16 cellular contexts compared by ENCODE assay signal in the genomic region with DNA sequence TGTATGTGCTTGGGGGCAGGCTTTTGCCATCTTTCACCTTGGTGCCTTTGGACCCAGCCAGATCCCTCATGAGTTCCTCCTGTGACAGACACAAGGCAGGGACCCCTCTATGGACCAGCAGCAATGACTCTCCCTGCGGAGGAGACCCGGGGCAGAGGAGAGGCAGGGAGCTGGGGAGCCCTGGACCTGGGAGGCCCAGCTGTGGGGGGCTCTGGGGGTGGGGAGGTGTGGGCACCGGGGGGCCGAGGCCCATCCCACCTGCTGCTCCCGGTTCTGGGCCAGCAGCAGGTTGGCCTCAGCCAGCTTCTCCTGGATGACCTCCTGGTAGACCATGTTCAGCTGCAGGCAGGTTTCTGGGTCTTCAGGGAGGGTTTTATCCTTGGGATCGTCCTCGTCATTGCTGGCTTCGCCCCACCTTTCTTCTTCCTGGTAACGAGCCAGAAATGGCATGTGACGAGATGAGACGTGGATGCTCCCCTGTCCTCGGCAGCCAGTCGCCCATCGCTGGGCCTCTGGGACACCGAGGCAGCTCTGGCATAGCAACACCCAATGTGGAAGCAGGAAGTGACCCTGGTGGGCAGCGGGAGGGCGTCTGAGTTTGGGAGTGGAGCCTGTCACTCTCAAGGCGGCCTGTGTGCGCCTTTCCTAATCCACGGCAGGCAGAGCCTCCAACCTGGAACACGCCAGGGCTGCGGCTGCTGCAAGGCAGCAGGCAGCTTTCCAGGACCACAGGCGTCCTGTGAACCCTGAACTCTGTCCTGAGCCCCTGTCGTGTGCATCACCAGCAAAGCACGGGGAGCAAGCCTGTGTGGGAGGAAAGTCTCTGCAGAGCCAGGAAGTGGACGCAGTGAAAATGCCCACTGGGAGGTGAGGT. TPM values are rescaled to one million over a fixed set of nuclear protein-coding genes. Genes with fewer than 3 reads are reported as not detected.
DNase-seq lines count a peak whose midpoint lies in the region; ATAC-seq, FAIRE-seq and TF ChIP-seq lines count a peak whose summit lies in the region.
"Had no signal": no experiment of that assay in that cellular context is flagged by ENCODE, and none has a peak within 500 bp of the region (broad histone marks: within the 10 kb centered on the region; RNA-seq: fewer than 3 reads in every experiment).

No MANE protein-coding gene starts in this region.

- WGBS in HepG2 (ENCODE audit: low lambda C conversion rate): 90% methylated on average over 21 of the region's 26 CpGs

- H2AFZ ChIP-seq in HepG2 (ENCODE audit: low read length) (no peak overlapping the region), neural progenitor cell (replicated peaks) (no peak overlapping the region)

- no peaks in the 10 kb centered on the region for H3K27me3 Mint-ChIP-seq in neural progenitor cell (ENCODE audit: insufficient read depth, low read depth)
- H3K27me3 Mint-ChIP-seq in activated CD4-positive, alpha-beta T cell treated with anti-CD3 and anti-CD28 coated beads for 36 hours: no peaks in the 10 kb centered on the region
- H3K27me3 Mint-ChIP-seq: CD4-positive, alpha-beta T cell had no signal

- H3K4me1 ChIP-seq in adipocyte (ENCODE audit: control insufficient read depth, insufficient read depth, low read length) (peaks cover 50% of the 10 kb centered on the region), HepG2 (ENCODE audit: insufficient read depth, low read length) (peaks cover 16% of the 10 kb centered on the region), neural progenitor cell (no peaks in the 10 kb centered on the region)

- H3K36me3 Mint-ChIP-seq in neural progenitor cell: peaks cover 11% of the 10 kb centered on the region
- peaks cover 41% of the 10 kb centered on the region for H3K36me3 Mint-ChIP-seq in activated CD4-positive, alpha-beta T cell treated with anti-CD3 and anti-CD28 coated beads for 36 hours (ENCODE audit: low read depth)

- POLR2A ChIA-PET in HepG2 (lab: Yijun Ruan, JAX): no interaction called here
- POLR2A ChIA-PET in activated CD4-positive, alpha-beta T cell treated with anti-CD3 and anti-CD28 coated beads for 36 hours (lab: Charles Lee): no interaction called here

- H3K9me3 ChIP-seq in adipocyte (ENCODE audit: control insufficient read depth, low read length) (no peaks in the 10 kb centered on the region), HepG2 (ENCODE audit: low read length) (no peaks in the 10 kb centered on the region), neural progenitor cell (ENCODE audit: low read depth) (no peaks in the 10 kb centered on the region)
- H3K9me3 ChIP-seq: BLaER1 treated with 17β-estradiol and CSF1 and Interleukin-3, amounts not matched to agents 10 nM and 100 nM had no signal

- no peak for DNase-seq in GM12891 (ENCODE audit: insufficient read length, low spot score)
- DNase-seq in adipocyte (ENCODE audit: low read depth): no peak
- DNase-seq in HepG2 (ENCODE audit: low spot score): no peak
- DNase-seq in neural progenitor cell (ENCODE audit: low spot score): no peak
- no peak for DNase-seq in activated CD4-positive, alpha-beta T cell treated with anti-CD3 and anti-CD28 coated beads for 36 hours
- DNase-seq in iPS-NIHi11 (ENCODE audit: low spot score): no peak
- DNase-seq in NCI-H345 treated with DMSO at 0.1 percent for 48 hours (lab: John Stamatoyannopoulos, UW; ENCODE audit: unreplicated experiment): no peak
- DNase-seq in middle frontal gyrus (ENCODE audit: extremely low spot score, low spot score): no peak
- DNase-seq: ACHN; Calu3; CD4-positive, alpha-beta T cell; DMS 273 treated with DMSO at 0.1 percent for 48 hours; GOT3; H9 had no signal

- in situ Hi-C loops in HepG2 (cut with HindIII; ENCODE audit: extremely low pct_ligation_motif_present, low pct_unique_long_range_greater_than_20kb): no loop called here

- H3K4me2 ChIP-seq in HepG2 (ENCODE audit: low read depth, low read length) (no peak overlapping the region), neural progenitor cell (no peak overlapping the region)
- H3K4me2 ChIP-seq: BLaER1 treated with 17β-estradiol and CSF1 and Interleukin-3, amounts not matched to agents 10 nM and 100 nM had no signal

- H4K20me1 ChIP-seq in HepG2 (ENCODE audit: insufficient read depth, low read length) (0 out of 2 replicates have a peak, but pooled peaks cover 2% of the 10 kb centered on the region), neural progenitor cell (ENCODE audit: low read depth) (peaks cover 20% of the 10 kb centered on the region)

- no peak overlapping the region for H3K27ac Mint-ChIP-seq in neural progenitor cell
- H3K27ac Mint-ChIP-seq in activated CD4-positive, alpha-beta T cell treated with anti-CD3 and anti-CD28 coated beads for 36 hours: no peak overlapping the region
- H3K27ac Mint-ChIP-seq: H9 had no signal

- H3K4me3 ChIP-seq in adipocyte (ENCODE audit: low read length) (no peak overlapping the region), HepG2 (replicated peaks in 1 of 3; ENCODE audit: insufficient read depth in 1 of 3, low read depth in 2 of 3, low read length in 3 of 3) (no peak overlapping the region), neural progenitor cell (no peak overlapping the region)
- H3K4me3 ChIP-seq: BLaER1 treated with 17β-estradiol and CSF1 and Interleukin-3, amounts not matched to agents 10 nM and 100 nM had no signal

- H3K9ac ChIP-seq in adipocyte (ENCODE audit: low read length): peak overlapping the region; percentile 57
- no peak overlapping the region for H3K9ac ChIP-seq in HepG2 (ENCODE audit: insufficient read depth, low read depth, low read length)
- H3K9ac ChIP-seq in neural progenitor cell: no peak overlapping the region

- H3K4me3 Mint-ChIP-seq in neural progenitor cell: peak overlapping the region; percentile 43
- H3K4me3 Mint-ChIP-seq in activated CD4-positive, alpha-beta T cell treated with anti-CD3 and anti-CD28 coated beads for 36 hours: no peak overlapping the region
- H3K4me3 Mint-ChIP-seq: H9 had no signal

- TF ChIP-seq EP300 in HepG2 (IDR thresholded peaks at IDR 0.05; ENCODE audit: low read depth in 2 of 2, low read length in 2 of 2) (no peak), HepG2 (CRISPR knock-in tag; IDR thresholded peaks at IDR 0.05; ENCODE audit: borderline replicate concordance) (no peak)

- intact Hi-C loops in HepG2 (cut with micrococcal nuclease; ENCODE audit: unreplicated experiment): no loop called here
- intact Hi-C loops in activated CD4-positive, alpha-beta T cell treated with anti-CD3 and anti-CD28 coated beads for 36 hours (cut with DNase I, micrococcal nuclease): no loop called here

- FAIRE-seq in GM12891 (lab: Jason Lieb, UNC) (no peak), HepG2 (lab: Jason Lieb, UNC) (no peak)
- FAIRE-seq: GM12892 had no signal

- no peak for TF ChIP-seq RAD21 in HepG2 (CRISPR knock-in tag; IDR thresholded peaks at IDR 0.05)

- no TSS peak for BruUV-seq in HepG2 (replicated peaks; lab: Mats Ljungman, UMichigan)

- no peak for TF ChIP-seq CTCF in HepG2 (CRISPR knock-in tag; IDR thresholded peaks at IDR 0.05)
- TF ChIP-seq CTCF in neural progenitor cell (IDR thresholded peaks at IDR 0.05): no peak

- no peak for TF ChIP-seq POLR2A in GM12891 (IDR thresholded peaks at IDR 0.05; ENCODE audit: low read depth, low read length)
- no peak for TF ChIP-seq POLR2A in HepG2 (IDR thresholded peaks at IDR 0.05; ENCODE audit: insufficient read depth in 1 of 2, low read depth in 2 of 2, low read length in 2 of 2)

- H3K36me3 ChIP-seq in adipocyte (ENCODE audit: control insufficient read depth, insufficient read depth, low read length, severe bottlenecking) (peaks cover 36% of the 10 kb centered on the region), HepG2 (replicated peaks in 1 of 2; ENCODE audit: control insufficient read depth in 1 of 2, insufficient read depth in 2 of 2, low read length in 2 of 2) (peaks cover 25 to 57% of the 10 kb centered on the region in 2 experiments; a peak in 4 of 5 replicates), neural progenitor cell (no peaks in the 10 kb centered on the region)

- no peak for ATAC-seq in HepG2
- ATAC-seq in activated CD4-positive, alpha-beta T cell treated with anti-CD3 and anti-CD28 coated beads for 36 hours: no peak

- H3K27me3 ChIP-seq in adipocyte (replicated peaks; ENCODE audit: control insufficient read depth, insufficient read depth, low read length) (no peaks in the 10 kb centered on the region), HepG2 (ENCODE audit: control insufficient read depth in 1 of 2, insufficient read depth in 2 of 2, low read length in 2 of 2) (no peaks in the 10 kb centered on the region), neural progenitor cell (no peaks in the 10 kb centered on the region)
- H3K27me3 ChIP-seq: BLaER1 treated with 17β-estradiol and CSF1 and Interleukin-3, amounts not matched to agents 10 nM and 100 nM had no signal

- peaks cover 5% of the 10 kb centered on the region for H3F3A ChIP-seq in neural progenitor cell (ENCODE audit: low read depth)

- CTCF ChIA-PET in HepG2 (lab: Yijun Ruan, JAX; ENCODE audit: low intra/inter-chr PET ratio, low total read pairs): no interaction called here
- CTCF ChIA-PET in activated CD4-positive, alpha-beta T cell treated with anti-CD3 and anti-CD28 coated beads for 36 hours (lab: Charles Lee): interaction anchor here (0.6 kb wide), 1 partner anchor 34 kb away, joined by 3 read pairs; no protein-coding TSS in a partner anchor

- H3K79me2 ChIP-seq in HepG2 (ENCODE audit: insufficient read depth, low read length) (peaks cover 21% of the 10 kb centered on the region), neural progenitor cell (ENCODE audit: low read depth) (peaks cover 24% of the 10 kb centered on the region)

- H3K27ac ChIP-seq in HepG2 (ENCODE audit: extremely low read length, insufficient read depth, low read length) (no peak overlapping the region), neural progenitor cell (no peak overlapping the region)
- H3K27ac ChIP-seq: BLaER1 treated with 17β-estradiol and CSF1 and Interleukin-3, amounts not matched to agents 10 nM and 100 nM had no signal

- H3K4me1 Mint-ChIP-seq in neural progenitor cell: peaks cover 12% of the 10 kb centered on the region
- peaks cover 16% of the 10 kb centered on the region for H3K4me1 Mint-ChIP-seq in activated CD4-positive, alpha-beta T cell treated with anti-CD3 and anti-CD28 coated beads for 36 hours

- H3K9me3 Mint-ChIP-seq in neural progenitor cell: no peaks in the 10 kb centered on the region
- no peaks in the 10 kb centered on the region for H3K9me3 Mint-ChIP-seq in activated CD4-positive, alpha-beta T cell treated with anti-CD3 and anti-CD28 coated beads for 36 hours (ENCODE audit: low read depth)
- H3K9me3 Mint-ChIP-seq: CD4-positive, alpha-beta T cell; H9 had no signal

RNA-seq across cellular contexts. Expression of a gene that starts 4.4 kb away (rescaled TPM):
- polyA plus RNA-seq in GM12891 (2012; ENCODE audit: low read depth, missing spikeins): 9.8 TPM
- total RNA-seq in HepG2 (2016; rRNA removed; fragmentation: Illumina TruSeq; extraction: Trizol) (4.3 and 6.0 TPM in 2 replicates), neural progenitor cell (ENCODE audit: low replicate concordance) (6.8 and 16.5 TPM in 2 replicates)
- 0.51 and 0.88 TPM in 2 replicates for total RNA-seq in HepG2 (2016; cell fraction: cytosol; rRNA removed; fragmentation: Illumina TruSeq; extraction: Trizol; ENCODE audit: low read depth)
- total RNA-seq in HepG2 (2016; cell fraction: insoluble cytoplasmic fraction; rRNA removed; fragmentation: Illumina TruSeq; extraction: Trizol): 3.9 and 6.1 TPM in 2 replicates
- 1.5 TPM in 2 replicates for total RNA-seq in HepG2 (2016; cell fraction: membrane; rRNA removed; fragmentation: Illumina TruSeq; extraction: Trizol)
- total RNA-seq in HepG2 (2016; cell fraction: nucleus; rRNA removed; fragmentation: Illumina TruSeq; extraction: Trizol): 7.0 and 9.4 TPM in 2 replicates
- polyA plus RNA-seq in HepG2 (2011; rRNA removed): 2.0 and 3.3 TPM in 2 replicates
- 1.0 and 1.7 TPM in 2 replicates for polyA plus RNA-seq in HepG2 (2011; cell fraction: cytosol; rRNA removed)
- polyA plus RNA-seq in HepG2 (2011; cell fraction: nucleus; rRNA removed): 20.5 and 27.4 TPM in 2 replicates
- polyA plus RNA-seq in HepG2 (2012): 3.3 TPM in 2 replicates
- polyA plus RNA-seq in HepG2 (2016; cell fraction: cytosol; fragmentation: Illumina TruSeq; extraction: Trizol; ENCODE audit: low read depth): 0.61 and 0.67 TPM in 2 replicates
- 3.3 and 4.8 TPM in 2 replicates for polyA plus RNA-seq in HepG2 (2016; cell fraction: insoluble cytoplasmic fraction; fragmentation: Illumina TruSeq; extraction: Trizol; ENCODE audit: low read depth)
- polyA plus RNA-seq in HepG2 (2016; cell fraction: membrane; fragmentation: Illumina TruSeq; extraction: Trizol; ENCODE audit: low read depth): 1.2 and 1.3 TPM in 2 replicates
- 37.0 and 38.1 TPM in 2 replicates for polyA plus RNA-seq in HepG2 (2016; cell fraction: nucleus; fragmentation: Illumina TruSeq; extraction: Trizol; ENCODE audit: insufficient read depth, low read depth)
- polyA minus RNA-seq in HepG2 (2011; rRNA and poly(A)+ RNA removed; ENCODE audit: low replicate concordance): 1.5 and 5.2 TPM in 2 replicates
- 0.53 and 1.1 TPM in 2 replicates for polyA minus RNA-seq in HepG2 (2011; cell fraction: cytosol; rRNA and poly(A)+ RNA removed)
- polyA minus RNA-seq in HepG2 (2011; cell fraction: nucleus; rRNA and poly(A)+ RNA removed): 6.3 and 6.8 TPM in 2 replicates
- 10 to 100 TPM; 12.4 to 16.8 TPM for total RNA-seq in activated CD4-positive, alpha-beta T cell treated with anti-CD3 and anti-CD28 coated beads for 36 hours

RNA-seq across cellular contexts. Expression of a gene that starts 14.8 kb away (rescaled TPM):
- 33.7 TPM for polyA plus RNA-seq in GM12891 (2012; ENCODE audit: low read depth, missing spikeins)
- total RNA-seq in HepG2 (2016; rRNA removed; fragmentation: Illumina TruSeq; extraction: Trizol) (56.6 and 76.4 TPM in 2 replicates), neural progenitor cell (ENCODE audit: low replicate concordance) (34.9 and 52.3 TPM in 2 replicates)
- 47.6 and 52.6 TPM in 2 replicates for total RNA-seq in HepG2 (2016; cell fraction: cytosol; rRNA removed; fragmentation: Illumina TruSeq; extraction: Trizol; ENCODE audit: low read depth)
- 51.9 and 75.7 TPM in 2 replicates for total RNA-seq in HepG2 (2016; cell fraction: insoluble cytoplasmic fraction; rRNA removed; fragmentation: Illumina TruSeq; extraction: Trizol)
- total RNA-seq in HepG2 (2016; cell fraction: membrane; rRNA removed; fragmentation: Illumina TruSeq; extraction: Trizol): 90.1 and 92.9 TPM in 2 replicates
- 59.2 and 73.6 TPM in 2 replicates for total RNA-seq in HepG2 (2016; cell fraction: nucleus; rRNA removed; fragmentation: Illumina TruSeq; extraction: Trizol)
- 70.1 and 84.2 TPM in 2 replicates for polyA plus RNA-seq in HepG2 (2011; rRNA removed)
- polyA plus RNA-seq in HepG2 (2011; cell fraction: cytosol; rRNA removed): 35.5 and 40.6 TPM in 2 replicates
- 236 and 246 TPM in 2 replicates for polyA plus RNA-seq in HepG2 (2011; cell fraction: nucleus; rRNA removed)
- polyA plus RNA-seq in HepG2 (2012): 48.1 and 65.0 TPM in 2 replicates
- 47.0 and 48.8 TPM in 2 replicates for polyA plus RNA-seq in HepG2 (2016; cell fraction: cytosol; fragmentation: Illumina TruSeq; extraction: Trizol; ENCODE audit: low read depth)
- 57.5 and 58.8 TPM in 2 replicates for polyA plus RNA-seq in HepG2 (2016; cell fraction: insoluble cytoplasmic fraction; fragmentation: Illumina TruSeq; extraction: Trizol; ENCODE audit: low read depth)
- 70.9 TPM in 2 replicates for polyA plus RNA-seq in HepG2 (2016; cell fraction: membrane; fragmentation: Illumina TruSeq; extraction: Trizol; ENCODE audit: low read depth)
- polyA plus RNA-seq in HepG2 (2016; cell fraction: nucleus; fragmentation: Illumina TruSeq; extraction: Trizol; ENCODE audit: insufficient read depth, low read depth): 178 and 194 TPM in 2 replicates
- polyA minus RNA-seq in HepG2 (2011; rRNA and poly(A)+ RNA removed; ENCODE audit: low replicate concordance): 57.8 and 122 TPM in 2 replicates
- 17.6 and 22.7 TPM in 2 replicates for polyA minus RNA-seq in HepG2 (2011; cell fraction: cytosol; rRNA and poly(A)+ RNA removed)
- 46.1 and 48.1 TPM in 2 replicates for polyA minus RNA-seq in HepG2 (2011; cell fraction: nucleus; rRNA and poly(A)+ RNA removed)
- total RNA-seq in activated CD4-positive, alpha-beta T cell treated with anti-CD3 and anti-CD28 coated beads for 36 hours: 10 to 100 TPM; 57.2 to 67.7 TPM

RNA-seq across cellular contexts. Expression of a gene that starts 14.9 kb away (rescaled TPM):
- 111 TPM for polyA plus RNA-seq in GM12891 (2012; ENCODE audit: low read depth, missing spikeins)
- total RNA-seq in HepG2 (2016; rRNA removed; fragmentation: Illumina TruSeq; extraction: Trizol): 75.7 and 88.4 TPM in 2 replicates
- total RNA-seq in HepG2 (2016; cell fraction: cytosol; rRNA removed; fragmentation: Illumina TruSeq; extraction: Trizol; ENCODE audit: low read depth): 14.1 and 15.7 TPM in 2 replicates
- total RNA-seq in HepG2 (2016; cell fraction: insoluble cytoplasmic fraction; rRNA removed; fragmentation: Illumina TruSeq; extraction: Trizol): 70.5 and 92.4 TPM in 2 replicates
- total RNA-seq in HepG2 (2016; cell fraction: membrane; rRNA removed; fragmentation: Illumina TruSeq; extraction: Trizol): 21.9 and 22.0 TPM in 2 replicates
- 58.2 and 62.3 TPM in 2 replicates for total RNA-seq in HepG2 (2016; cell fraction: nucleus; rRNA removed; fragmentation: Illumina TruSeq; extraction: Trizol)
- 70.2 and 80.2 TPM in 2 replicates for polyA plus RNA-seq in HepG2 (2011; rRNA removed)
- polyA plus RNA-seq in HepG2 (2011; cell fraction: cytosol; rRNA removed): 44.9 and 55.2 TPM in 2 replicates
- 206 and 222 TPM in 2 replicates for polyA plus RNA-seq in HepG2 (2011; cell fraction: nucleus; rRNA removed)
- 41.5 and 108 TPM in 2 replicates for polyA plus RNA-seq in HepG2 (2012)
- 10.1 and 10.7 TPM in 2 replicates for polyA plus RNA-seq in HepG2 (2016; cell fraction: cytosol; fragmentation: Illumina TruSeq; extraction: Trizol; ENCODE audit: low read depth)
- polyA plus RNA-seq in HepG2 (2016; cell fraction: insoluble cytoplasmic fraction; fragmentation: Illumina TruSeq; extraction: Trizol; ENCODE audit: low read depth): 86.9 and 90.6 TPM in 2 replicates
- polyA plus RNA-seq in HepG2 (2016; cell fraction: membrane; fragmentation: Illumina TruSeq; extraction: Trizol; ENCODE audit: low read depth): 13.3 and 15.7 TPM in 2 replicates
- 114 and 129 TPM in 2 replicates for polyA plus RNA-seq in HepG2 (2016; cell fraction: nucleus; fragmentation: Illumina TruSeq; extraction: Trizol; ENCODE audit: insufficient read depth, low read depth)
- 57.2 and 74.5 TPM in 2 replicates for polyA minus RNA-seq in HepG2 (2011; rRNA and poly(A)+ RNA removed; ENCODE audit: low replicate concordance)
- polyA minus RNA-seq in HepG2 (2011; cell fraction: cytosol; rRNA and poly(A)+ RNA removed): 22.3 and 23.8 TPM in 2 replicates
- polyA minus RNA-seq in HepG2 (2011; cell fraction: nucleus; rRNA and poly(A)+ RNA removed): 42.0 and 54.2 TPM in 2 replicates
- 51.3 and 65.3 TPM in 2 replicates for total RNA-seq in neural progenitor cell (ENCODE audit: low replicate concordance)
- 100 to 1,000 TPM in 1 of 2 experiments, 10 to 100 TPM in 1; 88.0 to 113 TPM for total RNA-seq in activated CD4-positive, alpha-beta T cell treated with anti-CD3 and anti-CD28 coated beads for 36 hours

RNA-seq across cellular contexts. Expression of a gene that starts 22.1 kb away (rescaled TPM):
- polyA plus RNA-seq in GM12891 (2012; ENCODE audit: low read depth, missing spikeins): 0.33 TPM
- total RNA-seq in HepG2 (2016; rRNA removed; fragmentation: Illumina TruSeq; extraction: Trizol): 3.6 and 7.4 TPM in 2 replicates
- 2.1 TPM in 2 replicates for total RNA-seq in HepG2 (2016; cell fraction: cytosol; rRNA removed; fragmentation: Illumina TruSeq; extraction: Trizol; ENCODE audit: low read depth)
- total RNA-seq in HepG2 (2016; cell fraction: insoluble cytoplasmic fraction; rRNA removed; fragmentation: Illumina TruSeq; extraction: Trizol): 3.4 and 7.7 TPM in 2 replicates
- total RNA-seq in HepG2 (2016; cell fraction: membrane; rRNA removed; fragmentation: Illumina TruSeq; extraction: Trizol): 1.7 and 2.5 TPM in 2 replicates
- 7.9 and 8.9 TPM in 2 replicates for total RNA-seq in HepG2 (2016; cell fraction: nucleus; rRNA removed; fragmentation: Illumina TruSeq; extraction: Trizol)
- polyA plus RNA-seq in HepG2 (2011; rRNA removed): 3.3 and 7.2 TPM in 2 replicates
- 1.3 and 2.2 TPM in 2 replicates for polyA plus RNA-seq in HepG2 (2011; cell fraction: cytosol; rRNA removed)
- polyA plus RNA-seq in HepG2 (2011; cell fraction: nucleus; rRNA removed): 51.0 and 60.5 TPM in 2 replicates
- 2.6 and 4.5 TPM in 2 replicates for polyA plus RNA-seq in HepG2 (2012)
- polyA plus RNA-seq in HepG2 (2016; cell fraction: cytosol; fragmentation: Illumina TruSeq; extraction: Trizol; ENCODE audit: low read depth): 0.79 and 1.0 TPM in 2 replicates
- polyA plus RNA-seq in HepG2 (2016; cell fraction: insoluble cytoplasmic fraction; fragmentation: Illumina TruSeq; extraction: Trizol; ENCODE audit: low read depth): 2.6 and 5.2 TPM in 2 replicates
- polyA plus RNA-seq in HepG2 (2016; cell fraction: membrane; fragmentation: Illumina TruSeq; extraction: Trizol; ENCODE audit: low read depth): 0.66 and 0.74 TPM in 2 replicates
- polyA plus RNA-seq in HepG2 (2016; cell fraction: nucleus; fragmentation: Illumina TruSeq; extraction: Trizol; ENCODE audit: insufficient read depth, low read depth): 23.4 and 24.3 TPM in 2 replicates
- polyA minus RNA-seq in HepG2 (2011; rRNA and poly(A)+ RNA removed; ENCODE audit: low replicate concordance): 2.0 and 6.6 TPM in 2 replicates
- polyA minus RNA-seq in HepG2 (2011; cell fraction: cytosol; rRNA and poly(A)+ RNA removed): 0.62 and 0.99 TPM in 2 replicates
- 8.3 and 8.4 TPM in 2 replicates for polyA minus RNA-seq in HepG2 (2011; cell fraction: nucleus; rRNA and poly(A)+ RNA removed)
- total RNA-seq in neural progenitor cell (ENCODE audit: low replicate concordance): 0.96 TPM in 1 of 2 replicates, not detected in the other
- 1 to 10 TPM in 1 of 2 experiments, under 1 TPM in 1; 0.98 to 1.1 TPM for total RNA-seq in activated CD4-positive, alpha-beta T cell treated with anti-CD3 and anti-CD28 coated beads for 36 hours

RNA-seq across cellular contexts. Expression of a gene that starts 32.0 kb away (rescaled TPM):
- 12.1 TPM for polyA plus RNA-seq in GM12891 (2012; ENCODE audit: low read depth, missing spikeins)
- 5.4 and 8.0 TPM in 2 replicates for total RNA-seq in HepG2 (2016; rRNA removed; fragmentation: Illumina TruSeq; extraction: Trizol)
- 8.5 and 9.7 TPM in 2 replicates for total RNA-seq in HepG2 (2016; cell fraction: cytosol; rRNA removed; fragmentation: Illumina TruSeq; extraction: Trizol; ENCODE audit: low read depth)
- 5.7 and 10.6 TPM in 2 replicates for total RNA-seq in HepG2 (2016; cell fraction: insoluble cytoplasmic fraction; rRNA removed; fragmentation: Illumina TruSeq; extraction: Trizol)
- total RNA-seq in HepG2 (2016; cell fraction: membrane; rRNA removed; fragmentation: Illumina TruSeq; extraction: Trizol): 8.2 and 10.5 TPM in 2 replicates
- 2.7 and 3.8 TPM in 2 replicates for total RNA-seq in HepG2 (2016; cell fraction: nucleus; rRNA removed; fragmentation: Illumina TruSeq; extraction: Trizol)
- 3.4 and 4.5 TPM in 2 replicates for polyA plus RNA-seq in HepG2 (2011; rRNA removed)
- polyA plus RNA-seq in HepG2 (2011; cell fraction: cytosol; rRNA removed): 1.9 and 8.6 TPM in 2 replicates
- polyA plus RNA-seq in HepG2 (2011; cell fraction: nucleus; rRNA removed): 4.9 and 10.5 TPM in 2 replicates
- polyA plus RNA-seq in HepG2 (2012): 1.9 and 2.8 TPM in 2 replicates
- 8.4 and 8.5 TPM in 2 replicates for polyA plus RNA-seq in HepG2 (2016; cell fraction: cytosol; fragmentation: Illumina TruSeq; extraction: Trizol; ENCODE audit: low read depth)
- 4.0 and 5.1 TPM in 2 replicates for polyA plus RNA-seq in HepG2 (2016; cell fraction: insoluble cytoplasmic fraction; fragmentation: Illumina TruSeq; extraction: Trizol; ENCODE audit: low read depth)
- 6.4 and 6.8 TPM in 2 replicates for polyA plus RNA-seq in HepG2 (2016; cell fraction: membrane; fragmentation: Illumina TruSeq; extraction: Trizol; ENCODE audit: low read depth)
- polyA plus RNA-seq in HepG2 (2016; cell fraction: nucleus; fragmentation: Illumina TruSeq; extraction: Trizol; ENCODE audit: insufficient read depth, low read depth): 5.5 and 7.2 TPM in 2 replicates
- polyA minus RNA-seq in HepG2 (2011; rRNA and poly(A)+ RNA removed; ENCODE audit: low replicate concordance): 0.90 and 2.5 TPM in 2 replicates
- 1.3 TPM in 1 of 2 replicates, not detected in the other for polyA minus RNA-seq in HepG2 (2011; cell fraction: cytosol; rRNA and poly(A)+ RNA removed)
- 2.6 and 2.8 TPM in 2 replicates for polyA minus RNA-seq in HepG2 (2011; cell fraction: nucleus; rRNA and poly(A)+ RNA removed)
- 3.4 and 15.8 TPM in 2 replicates for total RNA-seq in neural progenitor cell (ENCODE audit: low replicate concordance)
- 10 to 100 TPM; 11.7 to 12.8 TPM for total RNA-seq in activated CD4-positive, alpha-beta T cell treated with anti-CD3 and anti-CD28 coated beads for 36 hours
